In genomic region chr9:19754921-19755320, GRCh38 we compare ENCODE assay signal across 21 cellular contexts. TPM values are rescaled to one million over a fixed set of nuclear protein-coding genes. Genes with fewer than 3 reads are reported as not detected.
DNase-seq lines count a peak whose midpoint lies in the region; TF ChIP-seq lines count a peak whose summit lies in the region.
"Had no signal": no experiment of that assay in that cellular context is flagged by ENCODE, and none has a peak within 500 bp of the region (broad histone marks: within the 10 kb centered on the region; RNA-seq: fewer than 3 reads in every experiment).

No MANE protein-coding gene starts in this region.

- H3K36me3 ChIP-seq in neural progenitor cell: no peaks in the 10 kb centered on the region
- H3K36me3 ChIP-seq in MG63: no peaks in the 10 kb centered on the region
- H3K36me3 ChIP-seq: BLaER1 treated with 17β-estradiol and CSF1 and Interleukin-3, amounts not matched to agents 10 nM and 100 nM; HAP-1 had no signal

- H3K4me2 ChIP-seq in neural progenitor cell: no peak overlapping the region

- H3K4me3 Mint-ChIP-seq in neural progenitor cell: no peak overlapping the region
- H3K4me3 Mint-ChIP-seq: B cell; CD4-positive, CD25-positive, alpha-beta regulatory T cell; CD8-positive, alpha-beta memory T cell had no signal

- H3K9ac ChIP-seq in neural progenitor cell: no peak overlapping the region
- H3K9ac ChIP-seq: BLaER1 treated with 17β-estradiol and CSF1 and Interleukin-3, amounts not matched to agents 10 nM and 100 nM; GM23248 had no signal

- H3K4me1 ChIP-seq in neural progenitor cell: no peaks in the 10 kb centered on the region
- H3K4me1 ChIP-seq: HAP-1 had no signal

- no peak overlapping the region for H3K27ac Mint-ChIP-seq in neural progenitor cell
- H3K27ac Mint-ChIP-seq: B cell; CD8-positive, alpha-beta memory T cell had no signal

- H3F3A ChIP-seq in neural progenitor cell (ENCODE audit: low read depth): no peaks in the 10 kb centered on the region

- TF ChIP-seq CTCF in VCaP (conservative IDR thresholded peaks at IDR 0.05) (no peak), neural progenitor cell (IDR thresholded peaks at IDR 0.05) (no peak)

- H2AFZ ChIP-seq in neural progenitor cell (replicated peaks): no peak overlapping the region
- H2AFZ ChIP-seq: GM23248 had no signal

- H3K9me3 Mint-ChIP-seq in neural progenitor cell: no peaks in the 10 kb centered on the region
- H3K9me3 Mint-ChIP-seq: CD4-positive, CD25-positive, alpha-beta regulatory T cell; CD8-positive, alpha-beta memory T cell had no signal

- H3K27me3 ChIP-seq in neural progenitor cell (no peaks in the 10 kb centered on the region), MG63 (peaks cover 8% of the 10 kb centered on the region; the same call in 1 of the 2 replicates)
- H3K27me3 ChIP-seq: BLaER1 treated with 17β-estradiol and CSF1 and Interleukin-3, amounts not matched to agents 10 nM and 100 nM had no signal

- H3K4me3 ChIP-seq in neural progenitor cell (no peak overlapping the region), MG63 (no peak overlapping the region)
- H3K4me3 ChIP-seq: BLaER1 treated with 17β-estradiol and CSF1 and Interleukin-3, amounts not matched to agents 10 nM and 100 nM; GM23248; HAP-1 had no signal

- H4K20me1 ChIP-seq in neural progenitor cell (ENCODE audit: low read depth): no peaks in the 10 kb centered on the region
- H4K20me1 ChIP-seq: BLaER1 treated with 17β-estradiol and CSF1 and Interleukin-3, amounts not matched to agents 10 nM and 100 nM had no signal

- peak; percentile 69 for DNase-seq in D341Med (ENCODE audit: low spot score)
- DNase-seq in NCI-H524 (lab: John Stamatoyannopoulos, UW): peak; percentile 54 to 79
- DNase-seq in neural progenitor cell (ENCODE audit: low spot score): peak; percentile 23
- DNase-seq in MG63: no peak
- no peak for DNase-seq in Ammon's horn (ENCODE audit: low spot score)
- DNase-seq in dedifferentiated amniotic fluid mesenchymal stem cell (ENCODE audit: extremely low spot score): no peak
- DNase-seq: 8988T; CD4-positive, CD25-positive, alpha-beta regulatory T cell; CD8-positive, alpha-beta memory T cell; COR-L47; DMS153; DMS79; GDM1; GM23248 had no signal

- no peaks in the 10 kb centered on the region for H3K4me1 Mint-ChIP-seq in neural progenitor cell
- H3K4me1 Mint-ChIP-seq: B cell; CD4-positive, CD25-positive, alpha-beta regulatory T cell; CD8-positive, alpha-beta memory T cell had no signal

- H3K9me3 ChIP-seq in neural progenitor cell (ENCODE audit: low read depth) (no peaks in the 10 kb centered on the region), MG63 (no peaks in the 10 kb centered on the region)
- H3K9me3 ChIP-seq: HAP-1 had no signal

- H3K27ac ChIP-seq in VCaP (peak overlapping the region; percentile 62; the same call in 1 of the 2 replicates), neural progenitor cell (no peak overlapping the region)
- H3K27ac ChIP-seq: GM23248 had no signal

- no peaks in the 10 kb centered on the region for H3K27me3 Mint-ChIP-seq in neural progenitor cell (ENCODE audit: insufficient read depth, low read depth)
- H3K27me3 Mint-ChIP-seq: B cell had no signal

- no peaks in the 10 kb centered on the region for H3K36me3 Mint-ChIP-seq in neural progenitor cell
- H3K36me3 Mint-ChIP-seq: CD4-positive, CD25-positive, alpha-beta regulatory T cell; CD8-positive, alpha-beta memory T cell had no signal

- H3K79me2 ChIP-seq in neural progenitor cell (ENCODE audit: low read depth): no peaks in the 10 kb centered on the region

RNA-seq across cellular contexts. Expression of gene SLC24A2, which starts 33.9 kb away (rescaled TPM):
- total RNA-seq in neural progenitor cell (ENCODE audit: low replicate concordance): 0.43 and 0.46 TPM in 2 replicates
- not detected in 2 replicates for total RNA-seq in MG63 (2014; rRNA removed; shearing (Covaris generic); ENCODE audit: low replicate concordance)
- total RNA-seq: A673; B cell; CD8-positive, alpha-beta memory T cell; Daoy; GM23248; HepG2 had no signal

Comparison
In these comparisons a context has a peak if more than half of its experiments do, and no peak if none do; other contexts are left out.
1. DNase-seq: peak in D341Med (single experiment), NCI-H524 (2 of 2) and neural progenitor cell (single experiment); none in MG63 (single experiment), Ammon's horn (single experiment) and dedifferentiated amniotic fluid mesenchymal stem cell (single experiment).